ENCODE assay signal across 1 cellular context in the genomic region with DNA sequence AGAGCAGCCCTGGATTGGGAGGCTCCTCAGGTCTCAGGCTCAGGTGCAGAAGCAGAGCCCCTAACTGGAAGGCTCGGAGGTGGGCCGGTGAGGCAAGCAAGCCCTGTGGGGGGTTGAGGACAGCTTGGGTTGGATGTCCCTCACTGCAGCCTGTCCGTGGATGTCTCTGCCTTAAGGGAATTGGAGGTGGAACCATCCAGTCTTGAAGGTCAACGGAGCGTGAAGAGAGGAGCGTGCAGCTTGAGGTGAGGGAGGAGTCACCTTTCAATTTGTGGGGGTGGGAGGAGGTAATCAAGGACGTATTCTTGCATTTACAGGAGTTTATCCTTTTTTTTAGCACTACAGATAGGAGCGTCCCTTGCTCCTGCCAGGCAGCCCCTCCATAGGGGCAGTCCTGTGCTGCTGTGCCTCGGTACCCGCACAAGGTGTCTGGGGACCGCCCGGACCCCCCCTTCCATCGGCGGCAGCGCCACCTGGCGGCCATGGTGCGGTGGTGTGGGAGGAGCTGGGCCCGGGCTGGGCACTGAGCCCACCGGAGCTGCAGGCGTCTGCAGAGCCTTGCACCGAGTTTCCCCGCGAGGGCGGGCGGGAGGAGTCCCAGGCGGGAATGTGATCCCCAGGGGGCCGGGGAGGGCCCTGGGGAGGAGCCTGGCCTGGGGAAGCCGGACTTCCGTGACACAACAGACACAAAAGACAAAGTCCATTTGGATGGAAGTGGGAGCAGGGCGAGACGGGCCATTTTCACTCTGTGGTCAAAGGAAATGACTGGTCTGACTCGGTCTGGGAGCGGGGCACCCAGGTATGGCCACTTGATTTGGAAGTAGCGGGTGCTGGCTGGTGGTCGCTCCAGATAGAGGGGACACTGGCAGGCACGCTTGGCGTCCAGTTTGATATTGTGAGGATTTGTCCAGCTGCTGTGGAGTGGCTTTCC.
TF ChIP-seq lines count a peak whose summit lies in the region.

No MANE protein-coding gene starts in this region.

TF ChIP-seq in HepG2, 621 proteins besides CTCF, POLR2A, EP300 and RAD21 (continued from another document and continues in another):
- TF ChIP-seq, protein P1, sequence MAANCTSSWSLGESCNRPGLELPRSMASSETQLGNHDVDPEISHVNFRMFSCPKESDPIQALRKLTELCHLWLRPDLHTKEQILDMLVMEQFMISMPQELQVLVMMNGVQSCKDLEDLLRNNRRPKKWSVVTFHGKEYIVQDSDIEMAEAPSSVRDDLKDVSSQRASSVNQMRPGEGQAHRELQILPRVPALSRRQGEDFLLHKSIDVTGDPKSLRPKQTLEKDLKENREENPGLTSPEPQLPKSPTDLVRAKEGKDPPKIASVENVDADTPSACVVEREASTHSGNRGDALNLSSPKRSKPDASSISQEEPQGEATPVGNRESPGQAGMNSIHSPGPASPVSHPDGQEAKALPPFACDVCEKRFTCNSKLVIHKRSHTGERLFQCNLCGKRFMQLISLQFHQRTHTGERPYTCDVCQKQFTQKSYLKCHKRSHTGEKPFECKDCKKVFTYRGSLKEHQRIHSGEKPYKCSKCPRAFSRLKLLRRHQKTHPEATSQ (CRISPR knock-in tag; IDR thresholded peaks at IDR 0.05; ENCODE audit: borderline replicate concordance): peak; percentile 76; the same call in 1 of the 2 replicates
- TF ChIP-seq PCBP2 (optimal IDR thresholded peaks at IDR 0.05; ENCODE audit: low read depth, low read length, poor library complexity, severe bottlenecking): no peak
- TF ChIP-seq FOXJ3 (CRISPR knock-in tag; IDR thresholded peaks at IDR 0.05; ENCODE audit: borderline replicate concordance): peak; percentile 80; the same call in 1 of the 2 replicates
- TF ChIP-seq SMAD1 (CRISPR knock-in tag; IDR thresholded peaks at IDR 0.05; ENCODE audit: borderline replicate concordance, low read depth): no peak
- TF ChIP-seq, protein P2, sequence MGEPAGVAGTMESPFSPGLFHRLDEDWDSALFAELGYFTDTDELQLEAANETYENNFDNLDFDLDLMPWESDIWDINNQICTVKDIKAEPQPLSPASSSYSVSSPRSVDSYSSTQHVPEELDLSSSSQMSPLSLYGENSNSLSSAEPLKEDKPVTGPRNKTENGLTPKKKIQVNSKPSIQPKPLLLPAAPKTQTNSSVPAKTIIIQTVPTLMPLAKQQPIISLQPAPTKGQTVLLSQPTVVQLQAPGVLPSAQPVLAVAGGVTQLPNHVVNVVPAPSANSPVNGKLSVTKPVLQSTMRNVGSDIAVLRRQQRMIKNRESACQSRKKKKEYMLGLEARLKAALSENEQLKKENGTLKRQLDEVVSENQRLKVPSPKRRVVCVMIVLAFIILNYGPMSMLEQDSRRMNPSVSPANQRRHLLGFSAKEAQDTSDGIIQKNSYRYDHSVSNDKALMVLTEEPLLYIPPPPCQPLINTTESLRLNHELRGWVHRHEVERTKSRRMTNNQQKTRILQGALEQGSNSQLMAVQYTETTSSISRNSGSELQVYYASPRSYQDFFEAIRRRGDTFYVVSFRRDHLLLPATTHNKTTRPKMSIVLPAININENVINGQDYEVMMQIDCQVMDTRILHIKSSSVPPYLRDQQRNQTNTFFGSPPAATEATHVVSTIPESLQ (CRISPR knock-in tag; conservative IDR thresholded peaks at IDR 0.05): no peak
- peak; percentile 99 for TF ChIP-seq HIVEP1 (CRISPR knock-in tag; IDR thresholded peaks at IDR 0.05)
- TF ChIP-seq ZNF367 (CRISPR knock-in tag; IDR thresholded peaks at IDR 0.05; ENCODE audit: borderline replicate concordance): no peak
- TF ChIP-seq SYNCRIP (IDR thresholded peaks at IDR 0.05; ENCODE audit: insufficient read depth, low read depth, low read length): no peak
- peak; percentile 60; the same call in 1 of the 2 replicates for TF ChIP-seq MTF2 (CRISPR knock-in tag; IDR thresholded peaks at IDR 0.05; ENCODE audit: borderline replicate concordance)
- no peak; the same call in 1 of the 2 replicates for TF ChIP-seq ZNF790 (CRISPR knock-in tag; IDR thresholded peaks at IDR 0.05; ENCODE audit: borderline replicate concordance)
- no peak for TF ChIP-seq HOXA9 (CRISPR knock-in tag; IDR thresholded peaks at IDR 0.05; ENCODE audit: borderline replicate concordance)
- no peak for TF ChIP-seq ZFAT (CRISPR knock-in tag; conservative IDR thresholded peaks at IDR 0.05)
- TF ChIP-seq, protein P3, sequence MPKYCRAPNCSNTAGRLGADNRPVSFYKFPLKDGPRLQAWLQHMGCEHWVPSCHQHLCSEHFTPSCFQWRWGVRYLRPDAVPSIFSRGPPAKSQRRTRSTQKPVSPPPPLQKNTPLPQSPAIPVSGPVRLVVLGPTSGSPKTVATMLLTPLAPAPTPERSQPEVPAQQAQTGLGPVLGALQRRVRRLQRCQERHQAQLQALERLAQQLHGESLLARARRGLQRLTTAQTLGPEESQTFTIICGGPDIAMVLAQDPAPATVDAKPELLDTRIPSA (CRISPR knock-in tag; IDR thresholded peaks at IDR 0.05; ENCODE audit: borderline replicate concordance): 0 out of 2 replicates have a peak, but pooled peaks have one; percentile 67
- TF ChIP-seq ARID2 (CRISPR knock-in tag; IDR thresholded peaks at IDR 0.05; ENCODE audit: borderline replicate concordance): peak; percentile 75; the same call in 1 of the 2 replicates
- no peak for TF ChIP-seq ZIK1 (CRISPR knock-in tag; IDR thresholded peaks at IDR 0.05; ENCODE audit: borderline replicate concordance, low read depth)
- no peak for TF ChIP-seq ZNF382 (CRISPR knock-in tag; IDR thresholded peaks at IDR 0.05; ENCODE audit: borderline replicate concordance)
- TF ChIP-seq ZNF430 (CRISPR knock-in tag; IDR thresholded peaks at IDR 0.05): peak; percentile 87; the same call in 1 of the 2 replicates
- TF ChIP-seq, protein P4, sequence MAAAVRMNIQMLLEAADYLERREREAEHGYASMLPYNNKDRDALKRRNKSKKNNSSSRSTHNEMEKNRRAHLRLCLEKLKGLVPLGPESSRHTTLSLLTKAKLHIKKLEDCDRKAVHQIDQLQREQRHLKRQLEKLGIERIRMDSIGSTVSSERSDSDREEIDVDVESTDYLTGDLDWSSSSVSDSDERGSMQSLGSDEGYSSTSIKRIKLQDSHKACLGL (CRISPR knock-in tag; IDR thresholded peaks at IDR 0.05): no peak; the same call in 1 of the 2 replicates
- TF ChIP-seq, protein P5, sequence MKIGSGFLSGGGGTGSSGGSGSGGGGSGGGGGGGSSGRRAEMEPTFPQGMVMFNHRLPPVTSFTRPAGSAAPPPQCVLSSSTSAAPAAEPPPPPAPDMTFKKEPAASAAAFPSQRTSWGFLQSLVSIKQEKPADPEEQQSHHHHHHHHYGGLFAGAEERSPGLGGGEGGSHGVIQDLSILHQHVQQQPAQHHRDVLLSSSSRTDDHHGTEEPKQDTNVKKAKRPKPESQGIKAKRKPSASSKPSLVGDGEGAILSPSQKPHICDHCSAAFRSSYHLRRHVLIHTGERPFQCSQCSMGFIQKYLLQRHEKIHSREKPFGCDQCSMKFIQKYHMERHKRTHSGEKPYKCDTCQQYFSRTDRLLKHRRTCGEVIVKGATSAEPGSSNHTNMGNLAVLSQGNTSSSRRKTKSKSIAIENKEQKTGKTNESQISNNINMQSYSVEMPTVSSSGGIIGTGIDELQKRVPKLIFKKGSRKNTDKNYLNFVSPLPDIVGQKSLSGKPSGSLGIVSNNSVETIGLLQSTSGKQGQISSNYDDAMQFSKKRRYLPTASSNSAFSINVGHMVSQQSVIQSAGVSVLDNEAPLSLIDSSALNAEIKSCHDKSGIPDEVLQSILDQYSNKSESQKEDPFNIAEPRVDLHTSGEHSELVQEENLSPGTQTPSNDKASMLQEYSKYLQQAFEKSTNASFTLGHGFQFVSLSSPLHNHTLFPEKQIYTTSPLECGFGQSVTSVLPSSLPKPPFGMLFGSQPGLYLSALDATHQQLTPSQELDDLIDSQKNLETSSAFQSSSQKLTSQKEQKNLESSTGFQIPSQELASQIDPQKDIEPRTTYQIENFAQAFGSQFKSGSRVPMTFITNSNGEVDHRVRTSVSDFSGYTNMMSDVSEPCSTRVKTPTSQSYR (CRISPR knock-in tag; IDR thresholded peaks at IDR 0.05; ENCODE audit: borderline replicate concordance): 0 out of 2 replicates have a peak, but pooled peaks have one; percentile 41
- peak; percentile 30 for TF ChIP-seq RBM39 (IDR thresholded peaks at IDR 0.05; ENCODE audit: low read depth, low read length, poor library complexity, severe bottlenecking)
- TF ChIP-seq, protein P6, sequence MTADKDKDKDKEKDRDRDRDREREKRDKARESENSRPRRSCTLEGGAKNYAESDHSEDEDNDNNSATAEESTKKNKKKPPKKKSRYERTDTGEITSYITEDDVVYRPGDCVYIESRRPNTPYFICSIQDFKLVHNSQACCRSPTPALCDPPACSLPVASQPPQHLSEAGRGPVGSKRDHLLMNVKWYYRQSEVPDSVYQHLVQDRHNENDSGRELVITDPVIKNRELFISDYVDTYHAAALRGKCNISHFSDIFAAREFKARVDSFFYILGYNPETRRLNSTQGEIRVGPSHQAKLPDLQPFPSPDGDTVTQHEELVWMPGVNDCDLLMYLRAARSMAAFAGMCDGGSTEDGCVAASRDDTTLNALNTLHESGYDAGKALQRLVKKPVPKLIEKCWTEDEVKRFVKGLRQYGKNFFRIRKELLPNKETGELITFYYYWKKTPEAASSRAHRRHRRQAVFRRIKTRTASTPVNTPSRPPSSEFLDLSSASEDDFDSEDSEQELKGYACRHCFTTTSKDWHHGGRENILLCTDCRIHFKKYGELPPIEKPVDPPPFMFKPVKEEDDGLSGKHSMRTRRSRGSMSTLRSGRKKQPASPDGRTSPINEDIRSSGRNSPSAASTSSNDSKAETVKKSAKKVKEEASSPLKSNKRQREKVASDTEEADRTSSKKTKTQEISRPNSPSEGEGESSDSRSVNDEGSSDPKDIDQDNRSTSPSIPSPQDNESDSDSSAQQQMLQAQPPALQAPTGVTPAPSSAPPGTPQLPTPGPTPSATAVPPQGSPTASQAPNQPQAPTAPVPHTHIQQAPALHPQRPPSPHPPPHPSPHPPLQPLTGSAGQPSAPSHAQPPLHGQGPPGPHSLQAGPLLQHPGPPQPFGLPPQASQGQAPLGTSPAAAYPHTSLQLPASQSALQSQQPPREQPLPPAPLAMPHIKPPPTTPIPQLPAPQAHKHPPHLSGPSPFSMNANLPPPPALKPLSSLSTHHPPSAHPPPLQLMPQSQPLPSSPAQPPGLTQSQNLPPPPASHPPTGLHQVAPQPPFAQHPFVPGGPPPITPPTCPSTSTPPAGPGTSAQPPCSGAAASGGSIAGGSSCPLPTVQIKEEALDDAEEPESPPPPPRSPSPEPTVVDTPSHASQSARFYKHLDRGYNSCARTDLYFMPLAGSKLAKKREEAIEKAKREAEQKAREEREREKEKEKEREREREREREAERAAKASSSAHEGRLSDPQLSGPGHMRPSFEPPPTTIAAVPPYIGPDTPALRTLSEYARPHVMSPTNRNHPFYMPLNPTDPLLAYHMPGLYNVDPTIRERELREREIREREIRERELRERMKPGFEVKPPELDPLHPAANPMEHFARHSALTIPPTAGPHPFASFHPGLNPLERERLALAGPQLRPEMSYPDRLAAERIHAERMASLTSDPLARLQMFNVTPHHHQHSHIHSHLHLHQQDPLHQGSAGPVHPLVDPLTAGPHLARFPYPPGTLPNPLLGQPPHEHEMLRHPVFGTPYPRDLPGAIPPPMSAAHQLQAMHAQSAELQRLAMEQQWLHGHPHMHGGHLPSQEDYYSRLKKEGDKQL (CRISPR knock-in tag; IDR thresholded peaks at IDR 0.05; ENCODE audit: low read depth): no peak
- TF ChIP-seq MYC (CRISPR knock-in tag; IDR thresholded peaks at IDR 0.05; ENCODE audit: borderline replicate concordance): peak; percentile 79
- TF ChIP-seq CCDC6 (CRISPR knock-in tag; IDR thresholded peaks at IDR 0.05): peak; percentile 83
- TF ChIP-seq ZNF607 (CRISPR knock-in tag; IDR thresholded peaks at IDR 0.05; ENCODE audit: borderline replicate concordance): peak; percentile 77
- TF ChIP-seq KMT2B (CRISPR knock-in tag; IDR thresholded peaks at IDR 0.05): peak; percentile 72
- TF ChIP-seq SP1 (IDR thresholded peaks at IDR 0.05): no peak
- TF ChIP-seq SP1 (CRISPR knock-in tag; IDR thresholded peaks at IDR 0.05): peak; percentile 64
- TF ChIP-seq ZNF12 (CRISPR knock-in tag; IDR thresholded peaks at IDR 0.05): peak; percentile 63; the same call in 1 of the 2 replicates
- TF ChIP-seq, protein P7, sequence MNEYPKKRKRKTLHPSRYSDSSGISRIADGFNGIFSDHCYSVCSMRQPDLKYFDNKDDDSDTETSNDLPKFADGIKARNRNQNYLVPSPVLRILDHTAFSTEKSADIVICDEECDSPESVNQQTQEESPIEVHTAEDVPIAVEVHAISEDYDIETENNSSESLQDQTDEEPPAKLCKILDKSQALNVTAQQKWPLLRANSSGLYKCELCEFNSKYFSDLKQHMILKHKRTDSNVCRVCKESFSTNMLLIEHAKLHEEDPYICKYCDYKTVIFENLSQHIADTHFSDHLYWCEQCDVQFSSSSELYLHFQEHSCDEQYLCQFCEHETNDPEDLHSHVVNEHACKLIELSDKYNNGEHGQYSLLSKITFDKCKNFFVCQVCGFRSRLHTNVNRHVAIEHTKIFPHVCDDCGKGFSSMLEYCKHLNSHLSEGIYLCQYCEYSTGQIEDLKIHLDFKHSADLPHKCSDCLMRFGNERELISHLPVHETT (CRISPR knock-in tag; conservative IDR thresholded peaks at IDR 0.05): peak; percentile 94
- peak; percentile 34 for TF ChIP-seq HNRNPLL (IDR thresholded peaks at IDR 0.05; ENCODE audit: low read depth, low read length, poor library complexity, severe bottlenecking)
- TF ChIP-seq, protein P8, sequence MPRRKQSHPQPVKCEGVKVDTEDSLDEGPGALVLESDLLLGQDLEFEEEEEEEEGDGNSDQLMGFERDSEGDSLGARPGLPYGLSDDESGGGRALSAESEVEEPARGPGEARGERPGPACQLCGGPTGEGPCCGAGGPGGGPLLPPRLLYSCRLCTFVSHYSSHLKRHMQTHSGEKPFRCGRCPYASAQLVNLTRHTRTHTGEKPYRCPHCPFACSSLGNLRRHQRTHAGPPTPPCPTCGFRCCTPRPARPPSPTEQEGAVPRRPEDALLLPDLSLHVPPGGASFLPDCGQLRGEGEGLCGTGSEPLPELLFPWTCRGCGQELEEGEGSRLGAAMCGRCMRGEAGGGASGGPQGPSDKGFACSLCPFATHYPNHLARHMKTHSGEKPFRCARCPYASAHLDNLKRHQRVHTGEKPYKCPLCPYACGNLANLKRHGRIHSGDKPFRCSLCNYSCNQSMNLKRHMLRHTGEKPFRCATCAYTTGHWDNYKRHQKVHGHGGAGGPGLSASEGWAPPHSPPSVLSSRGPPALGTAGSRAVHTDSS (CRISPR knock-in tag; conservative IDR thresholded peaks at IDR 0.05): 0 out of 2 replicates have a peak, but pooled peaks have one; percentile 54
- no peak for TF ChIP-seq ZNF567 (CRISPR knock-in tag; IDR thresholded peaks at IDR 0.05; ENCODE audit: borderline replicate concordance)
- TF ChIP-seq ZKSCAN5 (CRISPR knock-in tag; IDR thresholded peaks at IDR 0.05): no peak
- TF ChIP-seq AHR (CRISPR knock-in tag; IDR thresholded peaks at IDR 0.05): peak; percentile 95
- TF ChIP-seq ELF1 (CRISPR knock-in tag; IDR thresholded peaks at IDR 0.05): peak; percentile 92
- TF ChIP-seq GTF3A (CRISPR knock-in tag; conservative IDR thresholded peaks at IDR 0.05): peak; percentile 66; the same call in 1 of the 2 replicates
- TF ChIP-seq ZNF282 (IDR thresholded peaks at IDR 0.05; ENCODE audit: partially characterized antibody): no peak
- no peak for TF ChIP-seq NPAS2 (CRISPR knock-in tag; IDR thresholded peaks at IDR 0.05; ENCODE audit: borderline replicate concordance)
- TF ChIP-seq ZSCAN21 (CRISPR knock-in tag; IDR thresholded peaks at IDR 0.05; ENCODE audit: borderline replicate concordance): peak; percentile 61; the same call in 1 of the 2 replicates
- peak; percentile 81 for TF ChIP-seq BCL6 (CRISPR knock-in tag; IDR thresholded peaks at IDR 0.05)
- TF ChIP-seq ZNF274 (CRISPR knock-in tag; IDR thresholded peaks at IDR 0.05): no peak
- TF ChIP-seq IRX3 (CRISPR knock-in tag; IDR thresholded peaks at IDR 0.05; ENCODE audit: borderline replicate concordance, low read depth): peak; percentile 46; the same call in 1 of the 2 replicates
